In genomic region chr16:67943619-67944503, GRCh38 we compare ENCODE assay signal across 1 cellular context.
TF ChIP-seq lines count a peak whose summit lies in the region.

Gene LCAT (minus strand): TSS chr16:67944120. CDS start chr16:67944101, 19 bp downstream.

TF ChIP-seq in HepG2, 621 proteins besides CTCF, POLR2A, EP300 and RAD21 (continued from another document and continues in another):
- TF ChIP-seq ZNF597 (CRISPR knock-in tag; IDR thresholded peaks at IDR 0.05), result no peak
- no peak for TF ChIP-seq NPAS2 (CRISPR knock-in tag; IDR thresholded peaks at IDR 0.05; ENCODE audit: borderline replicate concordance)
- TF ChIP-seq KDM6A (CRISPR knock-in tag; IDR thresholded peaks at IDR 0.05; ENCODE audit: low read depth), result 0 out of 2 replicates have a peak, but pooled peaks have one; percentile 14
- TF ChIP-seq TEF (CRISPR knock-in tag; IDR thresholded peaks at IDR 0.05), result no peak
- peak; percentile 65; the same call in 1 of the 2 replicates for TF ChIP-seq ZNF12 (CRISPR knock-in tag; IDR thresholded peaks at IDR 0.05)
- no peak for TF ChIP-seq NFIC (IDR thresholded peaks at IDR 0.05; ENCODE audit: low read length)
- TF ChIP-seq PATZ1 (CRISPR knock-in tag; IDR thresholded peaks at IDR 0.05), result peak; percentile 79
- TF ChIP-seq NFKBIZ (CRISPR knock-in tag; IDR thresholded peaks at IDR 0.05), result no peak
- TF ChIP-seq ZNF552 (CRISPR knock-in tag; IDR thresholded peaks at IDR 0.05; ENCODE audit: borderline replicate concordance), result no peak; the same call in 1 of the 2 replicates
- TF ChIP-seq HNRNPLL (IDR thresholded peaks at IDR 0.05; ENCODE audit: low read depth, low read length, poor library complexity, severe bottlenecking), result no peak
- no peak for TF ChIP-seq ZBTB10 (CRISPR knock-in tag; IDR thresholded peaks at IDR 0.05; ENCODE audit: borderline replicate concordance)
- no peak for TF ChIP-seq ZNF335 (CRISPR knock-in tag; IDR thresholded peaks at IDR 0.05)
- no peak; the same call in none of the 2 replicates for TF ChIP-seq PAXIP1 (CRISPR knock-in tag; conservative IDR thresholded peaks at IDR 0.05)
- TF ChIP-seq ZNF691 (CRISPR knock-in tag; IDR thresholded peaks at IDR 0.05; ENCODE audit: borderline replicate concordance, low read depth), result no peak
- TF ChIP-seq SNAPC2 (CRISPR knock-in tag; IDR thresholded peaks at IDR 0.05), result no peak
- no peak for TF ChIP-seq HNRNPH1 (optimal IDR thresholded peaks at IDR 0.05; ENCODE audit: low read depth, low read length)
- peak; percentile 97 for TF ChIP-seq RBFOX2 (IDR thresholded peaks at IDR 0.05; ENCODE audit: low read depth, low read length)
- TF ChIP-seq MIER3 (CRISPR knock-in tag; IDR thresholded peaks at IDR 0.05; ENCODE audit: borderline replicate concordance), result 0 out of 2 replicates have a peak, but pooled peaks have one; percentile 43
- TF ChIP-seq POLR2AphosphoS2 (IDR thresholded peaks at IDR 0.05; ENCODE audit: low read depth, low read length), result peak; percentile 86
- no peak for TF ChIP-seq HMG20B (CRISPR knock-in tag; conservative IDR thresholded peaks at IDR 0.05)
- TF ChIP-seq ATF7 (IDR thresholded peaks at IDR 0.05), result no peak
- TF ChIP-seq ATF7 (CRISPR knock-in tag; IDR thresholded peaks at IDR 0.05), result no peak
- TF ChIP-seq PAWR (CRISPR knock-in tag; IDR thresholded peaks at IDR 0.05; ENCODE audit: borderline replicate concordance), result no peak
- no peak for TF ChIP-seq ZFP62 (CRISPR knock-in tag; IDR thresholded peaks at IDR 0.05)
- 0 out of 2 replicates have a peak, but pooled peaks have one; percentile 12 for TF ChIP-seq ZNF576 (CRISPR knock-in tag; IDR thresholded peaks at IDR 0.05)
- TF ChIP-seq ZNF317 (CRISPR knock-in tag; IDR thresholded peaks at IDR 0.05), result no peak
- TF ChIP-seq ZNF292 (CRISPR knock-in tag; IDR thresholded peaks at IDR 0.05; ENCODE audit: borderline replicate concordance, low read depth), result no peak; the same call in 1 of the 2 replicates
- TF ChIP-seq ZFP82 (CRISPR knock-in tag; IDR thresholded peaks at IDR 0.05; ENCODE audit: borderline replicate concordance), result no peak; the same call in 1 of the 2 replicates
- peak; percentile 39; the same call in 1 of the 2 replicates for TF ChIP-seq NFYC (CRISPR knock-in tag; IDR thresholded peaks at IDR 0.05)
- no peak for TF ChIP-seq SUZ12 (IDR thresholded peaks at IDR 0.05; ENCODE audit: low read depth, low read length)
- TF ChIP-seq ZIK1 (CRISPR knock-in tag; IDR thresholded peaks at IDR 0.05; ENCODE audit: borderline replicate concordance, low read depth), result 0 out of 2 replicates have a peak, but pooled peaks have one; percentile 16
- no peak for TF ChIP-seq GTF2F1 (IDR thresholded peaks at IDR 0.05; ENCODE audit: low read length)
- TF ChIP-seq MAFF (IDR thresholded peaks at IDR 0.05; ENCODE audit: low read depth, low read length), result no peak
- no peak for TF ChIP-seq RAD51 (IDR thresholded peaks at IDR 0.05; ENCODE audit: borderline replicate concordance)
- TF ChIP-seq ZNF101 (CRISPR knock-in tag; IDR thresholded peaks at IDR 0.05; ENCODE audit: borderline replicate concordance, low read depth), result no peak
- peak; percentile 79 for TF ChIP-seq ZBTB26 (CRISPR knock-in tag; IDR thresholded peaks at IDR 0.05; ENCODE audit: borderline replicate concordance)
- TF ChIP-seq RARG (CRISPR knock-in tag; IDR thresholded peaks at IDR 0.05; ENCODE audit: low read depth), result no peak
- TF ChIP-seq KLF6 (CRISPR knock-in tag; IDR thresholded peaks at IDR 0.05), result no peak
- no peak; the same call in 1 of the 2 replicates for TF ChIP-seq ZNF34 (CRISPR knock-in tag; IDR thresholded peaks at IDR 0.05; ENCODE audit: borderline replicate concordance)
- TF ChIP-seq SAP130 (CRISPR knock-in tag; IDR thresholded peaks at IDR 0.05; ENCODE audit: low read depth), result peak; percentile 59
- TF ChIP-seq ETV6 (CRISPR knock-in tag; conservative IDR thresholded peaks at IDR 0.05), result no peak
- TF ChIP-seq SNRNP70 (IDR thresholded peaks at IDR 0.05; ENCODE audit: low read depth, low read length), result no peak
- 0 out of 2 replicates have a peak, but pooled peaks have one; percentile 51 for TF ChIP-seq FOXA3 (CRISPR knock-in tag; IDR thresholded peaks at IDR 0.05)
- TF ChIP-seq KDM2A (CRISPR knock-in tag; IDR thresholded peaks at IDR 0.05; ENCODE audit: borderline replicate concordance, low read depth), result peak; percentile 89
- no peak for TF ChIP-seq SP1 (IDR thresholded peaks at IDR 0.05)
- TF ChIP-seq SP1 (CRISPR knock-in tag; IDR thresholded peaks at IDR 0.05), result peak; percentile 77
- no peak for TF ChIP-seq SALL2 (CRISPR knock-in tag; IDR thresholded peaks at IDR 0.05)
- TF ChIP-seq HHEX (CRISPR knock-in tag; IDR thresholded peaks at IDR 0.05), result no peak
- no peak for TF ChIP-seq ZSCAN12 (CRISPR knock-in tag; IDR thresholded peaks at IDR 0.05)
- peak; percentile 95; the same call in 1 of the 2 replicates for TF ChIP-seq ATF7-NPFF (CRISPR knock-in tag; IDR thresholded peaks at IDR 0.05; ENCODE audit: low read depth)
- TF ChIP-seq ZNF850 (CRISPR knock-in tag; conservative IDR thresholded peaks at IDR 0.05), result no peak
- peak; percentile 97 for TF ChIP-seq DRAP1 (CRISPR knock-in tag; IDR thresholded peaks at IDR 0.05)
- no peak for TF ChIP-seq GPN1 (CRISPR knock-in tag; IDR thresholded peaks at IDR 0.05; ENCODE audit: borderline replicate concordance)
- TF ChIP-seq UBTF (CRISPR knock-in tag; IDR thresholded peaks at IDR 0.05), result peak; percentile 73
- no peak for TF ChIP-seq KAT2B (IDR thresholded peaks at IDR 0.05; ENCODE audit: borderline replicate concordance, low read depth, low read length)
- TF ChIP-seq SNAI1 (CRISPR knock-in tag; IDR thresholded peaks at IDR 0.05; ENCODE audit: borderline replicate concordance), result 0 out of 2 replicates have a peak, but pooled peaks have one; percentile 52
- TF ChIP-seq SMARCC2 (IDR thresholded peaks at IDR 0.05), result no peak
- no peak for TF ChIP-seq NONO (IDR thresholded peaks at IDR 0.05)
- TF ChIP-seq NONO (CRISPR knock-in tag; conservative IDR thresholded peaks at IDR 0.05), result 0 out of 2 replicates have a peak, but pooled peaks have one; percentile 15
- no peak for TF ChIP-seq DPF2 (CRISPR knock-in tag; IDR thresholded peaks at IDR 0.05; ENCODE audit: borderline replicate concordance, low read depth)
